Comparison of ENCODE assay signal across 1 cellular context in the genomic region with DNA sequence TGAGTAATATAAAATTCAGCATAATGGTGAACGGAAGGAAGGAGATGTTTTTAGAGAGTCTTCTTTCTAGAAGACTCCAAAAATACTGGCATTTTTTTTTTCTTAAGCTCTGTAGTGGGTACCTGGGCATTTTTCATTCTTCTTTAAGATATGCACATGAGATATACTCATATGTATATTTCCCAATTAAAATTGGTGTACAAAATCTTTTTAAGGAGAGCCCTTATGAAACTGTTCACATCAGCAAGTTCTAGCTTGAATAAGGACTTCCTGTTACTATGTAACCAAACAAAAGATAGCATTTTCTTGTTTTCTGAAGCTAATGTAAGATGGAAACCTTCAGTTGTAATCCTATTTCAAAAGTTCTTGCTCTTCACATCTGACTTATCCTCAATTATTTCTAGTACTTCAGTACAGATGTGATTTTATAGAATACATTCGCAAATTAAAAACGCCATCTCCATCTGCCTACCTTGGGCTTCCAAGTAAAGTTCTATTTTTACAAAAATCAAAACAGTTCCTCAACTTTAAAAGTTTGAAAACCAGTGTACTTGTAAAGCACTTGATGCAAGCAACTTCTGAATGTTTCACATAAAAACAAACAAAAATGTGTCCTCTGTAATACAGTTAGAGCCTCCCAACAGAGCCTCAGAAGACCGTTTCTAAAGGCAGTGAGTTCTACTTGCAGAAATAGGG.
TF ChIP-seq lines count a peak whose summit lies in the region.

No MANE protein-coding gene starts in this region.

TF ChIP-seq in SK-N-SH, 30 proteins besides CTCF, POLR2A, EP300 and RAD21 (continued from another document):
- TF ChIP-seq, protein P1, sequence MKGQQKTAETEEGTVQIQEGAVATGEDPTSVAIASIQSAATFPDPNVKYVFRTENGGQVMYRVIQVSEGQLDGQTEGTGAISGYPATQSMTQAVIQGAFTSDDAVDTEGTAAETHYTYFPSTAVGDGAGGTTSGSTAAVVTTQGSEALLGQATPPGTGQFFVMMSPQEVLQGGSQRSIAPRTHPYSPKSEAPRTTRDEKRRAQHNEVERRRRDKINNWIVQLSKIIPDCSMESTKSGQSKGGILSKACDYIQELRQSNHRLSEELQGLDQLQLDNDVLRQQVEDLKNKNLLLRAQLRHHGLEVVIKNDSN (IDR thresholded peaks at IDR 0.05; ENCODE audit: borderline replicate concordance, low read depth) = no peak
- TF ChIP-seq FOXM1 (IDR thresholded peaks at IDR 0.05; ENCODE audit: low read depth) (no peak), GATA2 (CRISPR knock-in tag; IDR thresholded peaks at IDR 0.05) (no peak), MEF2A (IDR thresholded peaks at IDR 0.05; ENCODE audit: borderline replicate concordance, low read depth) (no peak), RXRA (IDR thresholded peaks at IDR 0.05; ENCODE audit: borderline replicate concordance, low read depth) (no peak)
- TF ChIP-seq, protein P2, sequence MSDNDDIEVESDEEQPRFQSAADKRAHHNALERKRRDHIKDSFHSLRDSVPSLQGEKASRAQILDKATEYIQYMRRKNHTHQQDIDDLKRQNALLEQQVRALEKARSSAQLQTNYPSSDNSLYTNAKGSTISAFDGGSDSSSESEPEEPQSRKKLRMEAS (IDR thresholded peaks at IDR 0.05; ENCODE audit: low read depth) = no peak
